Comparison of ENCODE assay signal across 8 cellular contexts in genomic region chr20:47453167-47453782, GRCh38. TPM values are rescaled to one million over a fixed set of nuclear protein-coding genes. Genes with fewer than 3 reads are reported as not detected.
DNase-seq lines count a peak whose midpoint lies in the region; ATAC-seq and TF ChIP-seq lines count a peak whose summit lies in the region.

No MANE protein-coding gene starts in this region.

- peak; percentile 80 for ATAC-seq in HG02943 (IDR thresholded peaks at IDR 0.05; ENCODE audit: low read depth, unreplicated experiment)
- peak; percentile 87 for ATAC-seq in stimulated activated naive CD8-positive, alpha-beta T cell treated with anti-CD3 and anti-CD28 coated beads, Interleukin-15, Interleukin-2, amounts not matched to agents 100 U/mL and 50 U/mL, for 24 hours

- TF ChIP-seq POLR2A in Raji (IDR thresholded peaks at IDR 0.05; ENCODE audit: insufficient read depth, low read depth, low read length): peak; percentile 30; the same call in 1 of the 2 replicates
- TF ChIP-seq POLR2A in esophagus muscularis mucosa (IDR thresholded peaks at IDR 0.05; ENCODE audit: low read depth): no peak

- no peaks in the 10 kb centered on the region for H3K9me3 ChIP-seq in esophagus muscularis mucosa

- H3K4me1 ChIP-seq in esophagus muscularis mucosa: no peaks in the 10 kb centered on the region

- 34% methylated on average over 4 of the region's 4 CpGs for WGBS in esophagus muscularis mucosa

- DNase-seq in activated T-cell treated with anti-CD3 and anti-CD28 coated beads for 48 hours (ENCODE audit: low read depth): peak; percentile 48
- DNase-seq in activated T-cell treated with anti-CD3 and anti-CD28 coated beads for 4 hours: no peak
- peak; percentile 66 for DNase-seq in epithelial cell of proximal tubule (ENCODE audit: low read depth)
- DNase-seq in stimulated activated naive CD8-positive, alpha-beta T cell treated with anti-CD3 and anti-CD28 coated beads, Interleukin-15, Interleukin-2, amounts not matched to agents 100 U/mL and 50 U/mL, for 24 hours: peak; percentile 47
- DNase-seq in NCI-H82 treated with DMSO at 0.1 percent for 48 hours (lab: John Stamatoyannopoulos, UW; ENCODE audit: unreplicated experiment): no peak
- no peak for DNase-seq in esophagus muscularis mucosa (ENCODE audit: extremely low spot score)

- TF ChIP-seq EP300 in esophagus muscularis mucosa (IDR thresholded peaks at IDR 0.05): no peak

- no peaks in the 10 kb centered on the region for H3K36me3 ChIP-seq in esophagus muscularis mucosa

- H3K27me3 ChIP-seq in esophagus muscularis mucosa: no peaks in the 10 kb centered on the region

- H3K4me3 ChIP-seq in epithelial cell of proximal tubule (ENCODE audit: low read depth, low read length) (no peak overlapping the region), esophagus muscularis mucosa (no peak overlapping the region)

- no peak for TF ChIP-seq CTCF in epithelial cell of proximal tubule (conservative IDR thresholded peaks at IDR 0.05; ENCODE audit: low read depth, low read length)
- no peak for TF ChIP-seq CTCF in esophagus muscularis mucosa (IDR thresholded peaks at IDR 0.05)

- intact Hi-C loops in esophagus muscularis mucosa (cut with DNase I): no loop called here

- H3K27ac ChIP-seq in esophagus muscularis mucosa (replicated peaks in 1 of 4): no peak overlapping the region

RNA-seq across cellular contexts. Expression of gene NCOA3, which starts 48.4 kb away (rescaled TPM):
- total RNA-seq in epithelial cell of proximal tubule: 12.9 and 17.9 TPM in 2 replicates
- total RNA-seq in esophagus muscularis mucosa: 10 to 100 TPM; 25.7 to 51.4 (median 35.8) TPM

Comparison
In these comparisons a context has a peak if more than half of its experiments do, and no peak if none do; other contexts are left out.
1. DNase-seq: peak in activated T-cell treated with anti-CD3 and anti-CD28 coated beads for 48 hours (single experiment), epithelial cell of proximal tubule (single experiment) and stimulated activated naive CD8-positive, alpha-beta T cell treated with anti-CD3 and anti-CD28 coated beads, Interleukin-15, Interleukin-2, amounts not matched to agents 100 U/mL and 50 U/mL, for 24 hours (single experiment); none in activated T-cell treated with anti-CD3 and anti-CD28 coated beads for 4 hours (single experiment), NCI-H82 treated with DMSO at 0.1 percent for 48 hours (single experiment) and esophagus muscularis mucosa (single experiment).